In genomic region chr2:174846218-174846617, GRCh38 we compare ENCODE assay signal across 14 cellular contexts.
DNase-seq lines count a peak whose midpoint lies in the region; ATAC-seq, FAIRE-seq and TF ChIP-seq lines count a peak whose summit lies in the region.
"Had no signal": no experiment of that assay in that cellular context is flagged by ENCODE, and none has a peak within 500 bp of the region (broad histone marks: within the 10 kb centered on the region; RNA-seq: fewer than 3 reads in every experiment).

No MANE protein-coding gene starts in this region.

- H3K27ac ChIP-seq in neural cell (ENCODE audit: low read length) = no peak overlapping the region
- H3K27ac ChIP-seq: VCaP had no signal

- no peak overlapping the region for H3K9ac ChIP-seq in neural cell (ENCODE audit: low read length)

- DNase-seq in D721Med (ENCODE audit: insufficient read length, low spot score) = no peak
- peak; percentile 16 to 85 for DNase-seq in NCI-H524 (lab: John Stamatoyannopoulos, UW)
- DNase-seq in chondrocyte (ENCODE audit: low spot score) = no peak
- DNase-seq in T-helper 2 cell treated with Interferon-gamma antibody and Interleukin-4, amounts not matched to agents 5 μg/mL and 100 μg/mL, for 36 hours (ENCODE audit: low spot score) = no peak
- no peak for DNase-seq in kidney tubule cell (ENCODE audit: low spot score)
- DNase-seq in stimulated activated CD4-positive, alpha-beta T cell treated with anti-CD3 and anti-CD28 coated beads, Interleukin-2, amount 100 ng/mL, for 24 hours = no peak
- DNase-seq: activated gamma-delta T cell treated with Interleukin-2 at 50 U/mL for 16 hours, DMS153, NCI-H2081 treated with DMSO at 0.1 percent for 48 hours had no signal

- no peak for TF ChIP-seq EP300 in neural cell (conservative IDR thresholded peaks at IDR 0.05; ENCODE audit: poor library complexity, severe bottlenecking)

- no peaks in the 10 kb centered on the region for H3K36me3 ChIP-seq in neural cell (ENCODE audit: insufficient read depth, low read length)

- peak; percentile 29 for FAIRE-seq in D721Med (lab: Jason Lieb, UNC)
- FAIRE-seq: GM12892 had no signal

- no peak for TF ChIP-seq CTCF in D721Med (IDR thresholded peaks at IDR 0.05; ENCODE audit: insufficient read depth, missing control alignments)
- no peak for TF ChIP-seq CTCF in chondrocyte (IDR thresholded peaks at IDR 0.05)
- TF ChIP-seq CTCF in neural cell (IDR thresholded peaks at IDR 0.05; ENCODE audit: poor library complexity, severe bottlenecking) = no peak

- TF ChIP-seq RAD21 in neural cell (conservative IDR thresholded peaks at IDR 0.05) = no peak

- no peaks in the 10 kb centered on the region for H3K27me3 ChIP-seq in neural cell (ENCODE audit: insufficient read depth, low read depth, low read length)

- H3K27ac Mint-ChIP-seq in chondrocyte (ENCODE audit: unreplicated experiment) = peak overlapping the region; percentile 82
- no peak overlapping the region for H3K27ac Mint-ChIP-seq in T-helper 2 cell treated with Interferon-gamma antibody and Interleukin-4, amounts not matched to agents 5 μg/mL and 100 μg/mL, for 36 hours

- no peaks in the 10 kb centered on the region for H3K9me2 ChIP-seq in neural cell (ENCODE audit: insufficient read depth, low read length)

- no peaks in the 10 kb centered on the region for H3F3A ChIP-seq in neural cell (ENCODE audit: insufficient read depth, low read length, poor library complexity, severe bottlenecking)

- H2AFZ ChIP-seq in neural cell (ENCODE audit: low read depth, low read length) = no peak overlapping the region

- H3K27me3 Mint-ChIP-seq in chondrocyte (ENCODE audit: low read depth) = no peaks in the 10 kb centered on the region
- H3K27me3 Mint-ChIP-seq in T-helper 2 cell treated with Interferon-gamma antibody and Interleukin-4, amounts not matched to agents 5 μg/mL and 100 μg/mL, for 36 hours (ENCODE audit: low read depth) = no peaks in the 10 kb centered on the region

- H3K4me1 Mint-ChIP-seq in chondrocyte (ENCODE audit: low read depth) = peaks cover 51% of the 10 kb centered on the region
- H3K4me1 Mint-ChIP-seq in T-helper 2 cell treated with Interferon-gamma antibody and Interleukin-4, amounts not matched to agents 5 μg/mL and 100 μg/mL, for 36 hours (ENCODE audit: low read depth) = peaks cover 3% of the 10 kb centered on the region

- peak overlapping the region; percentile 79 for H3K4me3 Mint-ChIP-seq in chondrocyte (ENCODE audit: unreplicated experiment)
- H3K4me3 Mint-ChIP-seq in T-helper 2 cell treated with Interferon-gamma antibody and Interleukin-4, amounts not matched to agents 5 μg/mL and 100 μg/mL, for 36 hours = no peak overlapping the region
- H3K4me3 Mint-ChIP-seq: neural crest cell had no signal

- no peaks in the 10 kb centered on the region for H4K20me1 ChIP-seq in neural cell (ENCODE audit: insufficient read depth)

- H3K4me3 ChIP-seq in neural cell (ENCODE audit: low read length) = peak overlapping the region; percentile 61

- H3K9me3 ChIP-seq in neural cell (ENCODE audit: low read length) = no peaks in the 10 kb centered on the region

- H3K9me3 Mint-ChIP-seq in chondrocyte (ENCODE audit: low read depth) = no peaks in the 10 kb centered on the region
- H3K9me3 Mint-ChIP-seq in T-helper 2 cell treated with Interferon-gamma antibody and Interleukin-4, amounts not matched to agents 5 μg/mL and 100 μg/mL, for 36 hours = no peaks in the 10 kb centered on the region
- H3K9me3 Mint-ChIP-seq: neural crest cell had no signal

- no peak for ATAC-seq in GM19397 (IDR thresholded peaks at IDR 0.05; ENCODE audit: unreplicated experiment)

- H3K4me2 ChIP-seq in neural cell (ENCODE audit: low read length) = peak overlapping the region; percentile 74

- H3K79me2 ChIP-seq in neural cell (replicated peaks; ENCODE audit: insufficient read depth, low read length) = peaks cover 6% of the 10 kb centered on the region

- H3K36me3 Mint-ChIP-seq in chondrocyte (ENCODE audit: low read depth) = no peaks in the 10 kb centered on the region
- no peaks in the 10 kb centered on the region for H3K36me3 Mint-ChIP-seq in T-helper 2 cell treated with Interferon-gamma antibody and Interleukin-4, amounts not matched to agents 5 μg/mL and 100 μg/mL, for 36 hours (ENCODE audit: low read depth)

TF ChIP-seq in neural cell, 6 proteins besides CTCF, POLR2A, EP300 and RAD21:
- TF ChIP-seq SMC3 (conservative IDR thresholded peaks at IDR 0.05; ENCODE audit: poor library complexity) (no peak), TAF1 (IDR thresholded peaks at IDR 0.05; ENCODE audit: low read depth) (no peak), POLR2AphosphoS5 (IDR thresholded peaks at IDR 0.05) (no peak), REST (IDR thresholded peaks at IDR 0.05; ENCODE audit: borderline replicate concordance) (no peak), MXI1 (conservative IDR thresholded peaks at IDR 0.05; ENCODE audit: poor library complexity, severe bottlenecking) (no peak), EZH2 (IDR thresholded peaks at IDR 0.05; ENCODE audit: borderline replicate concordance, insufficient read depth, low read length, poor library complexity, severe bottlenecking) (no peak)
TF ChIP-seq in neural cell: peak in this region for 0.

Comparison
In these comparisons a context has a peak if more than half of its experiments do, and no peak if none do; other contexts are left out.
1. DNase-seq: peak in NCI-H524 (2 of 2); none in D721Med (single experiment), chondrocyte (single experiment), T-helper 2 cell treated with Interferon-gamma antibody and Interleukin-4, amounts not matched to agents 5 μg/mL and 100 μg/mL, for 36 hours (single experiment), kidney tubule cell (single experiment) and stimulated activated CD4-positive, alpha-beta T cell treated with anti-CD3 and anti-CD28 coated beads, Interleukin-2, amount 100 ng/mL, for 24 hours (0 of 2).